17 cellular contexts compared by ENCODE assay signal in the genomic region with DNA sequence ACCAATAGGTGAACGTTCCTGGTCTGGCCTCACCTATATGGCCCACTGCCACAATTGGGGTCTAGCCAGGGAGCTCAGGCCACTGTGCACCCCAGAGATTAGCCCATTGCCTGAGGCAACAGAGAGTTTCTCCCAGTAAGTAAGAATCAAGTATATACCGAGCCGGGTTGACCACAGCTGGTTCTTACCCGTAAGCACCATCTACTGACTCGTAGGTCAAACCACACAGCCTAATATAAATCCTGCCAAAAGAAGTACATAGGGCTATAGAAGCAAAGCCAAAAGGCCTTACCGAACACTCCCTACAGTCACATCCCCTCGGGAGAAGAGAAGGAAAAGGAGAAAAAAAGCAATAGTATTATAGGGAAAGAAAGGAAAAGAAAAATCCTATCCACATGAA.
A peak's percentile ranks its signal among the peaks of the same experiment; 100 is the strongest.
DNase-seq lines count a peak whose midpoint lies in the region; ATAC-seq and TF ChIP-seq lines count a peak whose summit lies in the region.
"Had no signal": no experiment of that assay in that cellular context is flagged by ENCODE, and none has a peak within 500 bp of the region (broad histone marks: within the 10 kb centered on the region; RNA-seq: fewer than 3 reads in every experiment).

No MANE protein-coding gene starts in this region.

- H3K14ac ChIP-seq in IMR-90 (replicated peaks; ENCODE audit: low read depth, low read length) (no peak overlapping the region), trophoblast cell (ENCODE audit: low read length) (peak overlapping the region; percentile 5)

- H4K20me1 ChIP-seq in IMR-90 (ENCODE audit: insufficient read depth, low read length): no peaks in the 10 kb centered on the region

- no peak overlapping the region for H4K5ac ChIP-seq in IMR-90 (ENCODE audit: low read depth, low read length)

- in situ Hi-C loops in IMR-90 (cut with MboI; ENCODE audit: low sequenced_read_pairs): no loop called here

- dilution Hi-C loops in IMR-90 (cut with HindIII; ENCODE audit: low sequenced_read_pairs, unreplicated experiment): no loop called here

- H3K4ac ChIP-seq in IMR-90 (ENCODE audit: low read depth, low read length): no peak overlapping the region
- H3K4ac ChIP-seq in trophoblast cell (ENCODE audit: low read depth, low read length): no peak overlapping the region

- H3K18ac ChIP-seq in IMR-90 (ENCODE audit: low read depth, low read length): no peak overlapping the region
- no peak overlapping the region for H3K18ac ChIP-seq in trophoblast cell (ENCODE audit: low read length)

- H3K23ac ChIP-seq in IMR-90 (ENCODE audit: low read depth, low read length) (no peak overlapping the region), trophoblast cell (ENCODE audit: low read length) (no peak overlapping the region)

- no peak for TF ChIP-seq RAD21 in IMR-90 (IDR thresholded peaks at IDR 0.05; ENCODE audit: low read length)

- H3K36me3 ChIP-seq in IMR-90 (ENCODE audit: control insufficient read depth, insufficient read depth, low read length) (no peaks in the 10 kb centered on the region), trophoblast cell (ENCODE audit: control insufficient read depth in 1 of 2, insufficient read depth in 2 of 2, low read length in 2 of 2) (no peaks in the 10 kb centered on the region)

- TF ChIP-seq CTCF in IMR-90 (conservative IDR thresholded peaks at IDR 0.05; ENCODE audit: low read depth, low read length): no peak

- H3K27ac ChIP-seq in IMR-90 (ENCODE audit: insufficient read depth, low read length) (no peak overlapping the region), trophoblast cell (ENCODE audit: low read depth, low read length) (no peak overlapping the region)
- H3K27ac ChIP-seq: A549, GM23248 had no signal

- WGBS in IMR-90 (ENCODE audit: extremely low coverage in 2 of 2, insufficient read length in 1 of 2), 2 experiments: 60% methylated on average over 1 of the region's 7 CpGs; no CpG with 5 or more reads in 1 of the 2 experiments
- WGBS in trophoblast cell (ENCODE audit: extremely low coverage, insufficient coverage, insufficient read length): no CpG with 5 or more reads among the region's 7 CpGs

- POLR2A ChIA-PET in IMR-90 (lab: Charles Lee; ENCODE audit: unreplicated experiment): no interaction called here

- H4K12ac ChIP-seq in trophoblast cell (ENCODE audit: low read depth, low read length): no peak overlapping the region

- no peak overlapping the region for H3K4me3 ChIP-seq in IMR-90 (ENCODE audit: insufficient read depth, low read depth, low read length)
- H3K4me3 ChIP-seq in trophoblast cell (ENCODE audit: low read depth, low read length): no peak overlapping the region
- H3K4me3 ChIP-seq: A549, GM23248 had no signal

- no TSS peak for BruUV-seq in IMR-90 (replicated peaks; lab: Mats Ljungman, UMichigan)

- H3K4me1 ChIP-seq in IMR-90 (ENCODE audit: control insufficient read depth, insufficient read depth, low read length): no peaks in the 10 kb centered on the region
- H3K4me1 ChIP-seq in trophoblast cell (ENCODE audit: control insufficient read depth in 1 of 2, insufficient read depth in 2 of 2, low read length in 2 of 2): peaks cover 10 to 11% of the 10 kb centered on the region in 2 experiments
- H3K4me1 ChIP-seq: A549 had no signal

- no peak overlapping the region for H3K9ac ChIP-seq in IMR-90 (ENCODE audit: low read depth, low read length)
- no peak overlapping the region for H3K9ac ChIP-seq in trophoblast cell (ENCODE audit: low read length)
- H3K9ac ChIP-seq: GM23248 had no signal

- no peak overlapping the region for H2BK20ac ChIP-seq in IMR-90 (ENCODE audit: low read depth, low read length)

- no peak overlapping the region for H2BK120ac ChIP-seq in IMR-90 (ENCODE audit: low read depth, low read length)
- peak overlapping the region; percentile 13 for H2BK120ac ChIP-seq in trophoblast cell (ENCODE audit: insufficient read depth, low read length, poor library complexity)

- H3K4me2 ChIP-seq in IMR-90 (ENCODE audit: low read depth, low read length): no peak overlapping the region
- no peak overlapping the region for H3K4me2 ChIP-seq in trophoblast cell (ENCODE audit: low read length)
- H3K4me2 ChIP-seq: A549 had no signal

- no peak overlapping the region for H2AK5ac ChIP-seq in IMR-90 (ENCODE audit: low read depth, low read length)
- H2AK5ac ChIP-seq in trophoblast cell (ENCODE audit: low read length): peak overlapping the region; percentile 7

- peak; percentile 11 for DNase-seq in IMR-90
- peak; percentile 40 for DNase-seq in RPMI7951 (ENCODE audit: low read depth)
- DNase-seq in trophoblast cell: no peak
- DNase-seq in AG08395 (ENCODE audit: low spot score): no peak
- no peak for DNase-seq in ureter (ENCODE audit: low spot score)
- DNase-seq: 8988T, ACHN, C1 segment of cervical spinal cord, Calu3, COR-L47, DMS153, DND-41, GM23248, H9 had no signal

- no peak overlapping the region for H2AFZ ChIP-seq in IMR-90 (replicated peaks; ENCODE audit: low read length, poor library complexity)
- no peak overlapping the region for H2AFZ ChIP-seq in trophoblast cell (ENCODE audit: insufficient read depth, low read length, poor library complexity)
- H2AFZ ChIP-seq: GM23248 had no signal

- TF ChIP-seq POLR2A in IMR-90 (IDR thresholded peaks at IDR 0.05; ENCODE audit: low read depth, low read length): no peak

- no peaks in the 10 kb centered on the region for H3K9me3 ChIP-seq in IMR-90 (ENCODE audit: control insufficient read depth, insufficient read depth, low read length)
- H3K9me3 ChIP-seq in trophoblast cell (ENCODE audit: insufficient read depth, low read depth, low read length): no peaks in the 10 kb centered on the region
- H3K9me3 ChIP-seq: A549 had no signal

- H2BK12ac ChIP-seq in trophoblast cell (ENCODE audit: low read length): no peak overlapping the region

- H2AK9ac ChIP-seq in IMR-90 (replicated peaks; ENCODE audit: low read depth, low read length, poor library complexity): no peak overlapping the region

- H3K27me3 ChIP-seq in IMR-90 (ENCODE audit: control insufficient read depth, insufficient read depth, low read length): no peaks in the 10 kb centered on the region
- no peaks in the 10 kb centered on the region for H3K27me3 ChIP-seq in trophoblast cell (ENCODE audit: insufficient read depth, low read length)

- H3K9me1 ChIP-seq in IMR-90 (ENCODE audit: insufficient read depth, low read length): no peaks in the 10 kb centered on the region; the same call in 1 of the 2 replicates

- H3K79me1 ChIP-seq in IMR-90 (ENCODE audit: low read depth in 1 of 2, low read length in 2 of 2) (no peaks in the 10 kb centered on the region), trophoblast cell (ENCODE audit: low read length) (peaks cover 11% of the 10 kb centered on the region)

- no peak overlapping the region for H2BK5ac ChIP-seq in IMR-90 (ENCODE audit: low read depth, low read length, poor library complexity, severe bottlenecking)
- peak overlapping the region; percentile 3 for H2BK5ac ChIP-seq in trophoblast cell (ENCODE audit: low read depth, low read length, poor library complexity)

- intact Hi-C loops in IMR-90 (cut with micrococcal nuclease): no loop called here

- H4K8ac ChIP-seq in IMR-90 (ENCODE audit: low read depth in 2 of 2, low read length in 2 of 2) (no peak overlapping the region), trophoblast cell (ENCODE audit: low read depth, low read length) (no peak overlapping the region)

- CTCF ChIA-PET in IMR-90 (lab: Yijun Ruan, JAX): interaction anchor here (1.1 kb wide), 1 partner anchor 8 kb away, joined by 3 read pairs; no protein-coding TSS in a partner anchor

- H4K91ac ChIP-seq in IMR-90 (ENCODE audit: insufficient read depth, low read depth, low read length): no peak overlapping the region
- peak overlapping the region; percentile 38 for H4K91ac ChIP-seq in trophoblast cell (ENCODE audit: low read depth, low read length)

- H3K56ac ChIP-seq in IMR-90 (ENCODE audit: extremely low read depth, insufficient read depth, low read length): no peak overlapping the region

- H2BK15ac ChIP-seq in IMR-90 (ENCODE audit: low read depth, low read length): no peak overlapping the region

- ATAC-seq in IMR-90 (ENCODE audit: low read depth) (no peak), GM19395 (IDR thresholded peaks at IDR 0.05; ENCODE audit: unreplicated experiment) (no peak)
- ATAC-seq: A549, HCT116 had no signal

- peaks cover 2% of the 10 kb centered on the region for H3K79me2 ChIP-seq in trophoblast cell (ENCODE audit: control insufficient read depth, insufficient read depth, low read length, poor library complexity)

TF ChIP-seq in IMR-90, 13 proteins besides CTCF, POLR2A, EP300 and RAD21:
- TF ChIP-seq MAFK (IDR thresholded peaks at IDR 0.05; ENCODE audit: low read depth, low read length) (no peak), MXI1 (IDR thresholded peaks at IDR 0.05; ENCODE audit: borderline replicate concordance, low read depth, low read length) (no peak), RFX5 (IDR thresholded peaks at IDR 0.05; ENCODE audit: low read depth, low read length) (no peak), NFE2L2 (IDR thresholded peaks at IDR 0.05; ENCODE audit: low read depth, low read length) (no peak), CHD1 (IDR thresholded peaks at IDR 0.05; ENCODE audit: low read depth, low read length) (no peak), BHLHE40 (IDR thresholded peaks at IDR 0.05; ENCODE audit: low read depth, low read length) (no peak), RCOR1 (IDR thresholded peaks at IDR 0.05; ENCODE audit: insufficient replicate concordance, low read length) (no peak), MAZ (IDR thresholded peaks at IDR 0.05; ENCODE audit: borderline replicate concordance, low read depth, low read length) (no peak), SMC3 (IDR thresholded peaks at IDR 0.05; ENCODE audit: low read depth, low read length) (no peak), CEBPB (IDR thresholded peaks at IDR 0.05; ENCODE audit: low read depth, low read length) (no peak)
- TF ChIP-seq, protein P1, sequence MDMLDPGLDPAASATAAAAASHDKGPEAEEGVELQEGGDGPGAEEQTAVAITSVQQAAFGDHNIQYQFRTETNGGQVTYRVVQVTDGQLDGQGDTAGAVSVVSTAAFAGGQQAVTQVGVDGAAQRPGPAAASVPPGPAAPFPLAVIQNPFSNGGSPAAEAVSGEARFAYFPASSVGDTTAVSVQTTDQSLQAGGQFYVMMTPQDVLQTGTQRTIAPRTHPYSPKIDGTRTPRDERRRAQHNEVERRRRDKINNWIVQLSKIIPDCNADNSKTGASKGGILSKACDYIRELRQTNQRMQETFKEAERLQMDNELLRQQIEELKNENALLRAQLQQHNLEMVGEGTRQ (IDR thresholded peaks at IDR 0.05; ENCODE audit: low read depth, low read length): no peak
- TF ChIP-seq, protein P2, sequence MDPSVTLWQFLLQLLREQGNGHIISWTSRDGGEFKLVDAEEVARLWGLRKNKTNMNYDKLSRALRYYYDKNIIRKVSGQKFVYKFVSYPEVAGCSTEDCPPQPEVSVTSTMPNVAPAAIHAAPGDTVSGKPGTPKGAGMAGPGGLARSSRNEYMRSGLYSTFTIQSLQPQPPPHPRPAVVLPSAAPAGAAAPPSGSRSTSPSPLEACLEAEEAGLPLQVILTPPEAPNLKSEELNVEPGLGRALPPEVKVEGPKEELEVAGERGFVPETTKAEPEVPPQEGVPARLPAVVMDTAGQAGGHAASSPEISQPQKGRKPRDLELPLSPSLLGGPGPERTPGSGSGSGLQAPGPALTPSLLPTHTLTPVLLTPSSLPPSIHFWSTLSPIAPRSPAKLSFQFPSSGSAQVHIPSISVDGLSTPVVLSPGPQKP (IDR thresholded peaks at IDR 0.05; ENCODE audit: borderline replicate concordance, low read depth, low read length): no peak

Comparison
In these comparisons a context has a peak if more than half of its experiments do, and no peak if none do; other contexts are left out.
1. DNase-seq: peak in IMR-90 (single experiment) and RPMI7951 (single experiment); none in trophoblast cell (0 of 2), AG08395 (single experiment) and ureter (single experiment).